26 cellular contexts compared by ENCODE assay signal in the genomic region with DNA sequence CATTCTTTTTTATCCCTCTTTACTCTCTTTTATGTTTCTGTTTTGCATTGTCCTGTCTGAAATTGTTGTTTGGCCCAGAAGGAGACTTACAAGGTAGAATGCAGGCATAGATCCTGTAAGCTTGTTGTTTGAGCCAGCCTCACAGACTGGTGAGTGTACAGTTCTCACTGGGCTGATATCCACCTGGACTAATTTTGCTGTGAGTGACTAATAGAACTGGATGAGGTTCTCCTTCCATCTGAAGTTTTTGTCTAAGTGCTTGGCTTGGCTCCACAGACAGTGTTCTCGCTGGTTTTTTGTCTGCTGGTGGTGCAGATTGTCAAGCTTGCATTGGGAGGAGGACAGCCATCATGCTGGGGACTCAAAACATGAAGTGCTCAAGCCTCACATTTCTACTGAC.
"Had no signal": no experiment of that assay in that cellular context is flagged by ENCODE, and none has a peak within 500 bp of the region (broad histone marks: within the 10 kb centered on the region; RNA-seq: fewer than 3 reads in every experiment).

No MANE protein-coding gene starts in this region.

- ATAC-seq: activated CD4-positive, alpha-beta T cell treated with anti-CD3 and anti-CD28 coated beads for 36 hours; activated CD8-positive, alpha-beta T cell treated with anti-CD3 and anti-CD28 coated beads for 36 hours; activated T-cell treated with anti-CD3 and anti-CD28 coated beads, Interleukin-2, amount 50 U/mL, for 72 hours; Panc1; Right ventricle myocardium inferior had no signal

- H3K27me3 Mint-ChIP-seq: activated naive CD4-positive, alpha-beta T cell treated with anti-CD3 and anti-CD28 coated beads, Interleukin-2, amount 10 ng/mL, durations not matched to agents 7 days and 5 days; activated naive CD8-positive, alpha-beta T cell treated with anti-CD3 and anti-CD28 coated beads for 36 hours had no signal

- H3K4me3 ChIP-seq: SK-N-MC had no signal

- H3K27me3 ChIP-seq: brain microvascular endothelial cell had no signal

- H3K4me3 Mint-ChIP-seq: activated CD4-positive, alpha-beta T cell treated with anti-CD3 and anti-CD28 coated beads for 36 hours; activated CD8-positive, alpha-beta T cell treated with anti-CD3 and anti-CD28 coated beads for 36 hours; activated naive CD4-positive, alpha-beta T cell treated with anti-CD3 and anti-CD28 coated beads, Interleukin-2, amount 10 ng/mL, durations not matched to agents 7 days and 5 days; activated naive CD8-positive, alpha-beta T cell treated with anti-CD3 and anti-CD28 coated beads for 36 hours; activated T-cell treated with anti-CD3 and anti-CD28 coated beads, Interleukin-2, amount 50 U/mL, for 72 hours had no signal

- H3K4me1 Mint-ChIP-seq: activated CD4-positive, alpha-beta T cell treated with anti-CD3 and anti-CD28 coated beads for 36 hours; activated naive CD4-positive, alpha-beta T cell treated with anti-CD3 and anti-CD28 coated beads, Interleukin-2, amount 10 ng/mL, durations not matched to agents 7 days and 5 days; activated naive CD8-positive, alpha-beta T cell treated with anti-CD3 and anti-CD28 coated beads for 36 hours had no signal

- H3K27ac Mint-ChIP-seq: activated CD4-positive, alpha-beta T cell treated with anti-CD3 and anti-CD28 coated beads for 36 hours; activated CD8-positive, alpha-beta T cell treated with anti-CD3 and anti-CD28 coated beads for 36 hours; activated naive CD4-positive, alpha-beta T cell treated with anti-CD3 and anti-CD28 coated beads, Interleukin-2, amount 10 ng/mL, durations not matched to agents 7 days and 5 days; activated naive CD8-positive, alpha-beta T cell treated with anti-CD3 and anti-CD28 coated beads for 36 hours; activated T-cell treated with anti-CD3 and anti-CD28 coated beads, Interleukin-2, amount 50 U/mL, for 72 hours; activated T-helper 2 cell treated with anti-CD3 and anti-CD28 coated beads, Interferon-gamma antibody, Interleukin-2, Interleukin-4, amounts not matched to agents 10 μg/mL and 5 μg/mL and 100 μg/mL, durations not matched to agents 14 hours and 24 hours and 36 hours had no signal

- H3K36me3 ChIP-seq: brain microvascular endothelial cell, WERI-Rb-1 had no signal

- H3K27ac ChIP-seq: brain microvascular endothelial cell, SK-N-MC, WERI-Rb-1 had no signal

- H3K9me3 Mint-ChIP-seq: activated CD8-positive, alpha-beta T cell treated with anti-CD3 and anti-CD28 coated beads for 36 hours; activated naive CD4-positive, alpha-beta T cell treated with anti-CD3 and anti-CD28 coated beads, Interleukin-2, amount 10 ng/mL, durations not matched to agents 7 days and 5 days; activated naive CD8-positive, alpha-beta T cell treated with anti-CD3 and anti-CD28 coated beads for 36 hours; activated T-cell treated with anti-CD3 and anti-CD28 coated beads, Interleukin-2, amount 50 U/mL, for 72 hours; activated T-helper 2 cell treated with anti-CD3 and anti-CD28 coated beads, Interferon-gamma antibody, Interleukin-2, Interleukin-4, amounts not matched to agents 10 μg/mL and 5 μg/mL and 100 μg/mL, durations not matched to agents 14 hours and 24 hours and 36 hours had no signal

- H3K36me3 Mint-ChIP-seq: activated naive CD4-positive, alpha-beta T cell treated with anti-CD3 and anti-CD28 coated beads, Interleukin-2, amount 10 ng/mL, durations not matched to agents 7 days and 5 days; activated naive CD8-positive, alpha-beta T cell treated with anti-CD3 and anti-CD28 coated beads for 36 hours had no signal

- DNase-seq: activated CD4-positive, alpha-beta T cell treated with anti-CD3 and anti-CD28 coated beads for 36 hours; activated CD4-positive, alpha-beta T cell treated with anti-CD3 and anti-CD28 coated beads, Interleukin-2, amount 50 U/mL, for 1 hour; activated CD8-positive, alpha-beta memory T cell treated with anti-CD3 and anti-CD28 coated beads, Interleukin-2, amount 50 U/mL, for 4 hours; activated CD8-positive, alpha-beta T cell treated with anti-CD3 and anti-CD28 coated beads for 36 hours; activated gamma-delta T cell treated with Interleukin-2 at 50 U/mL for 16 hours; activated naive CD4-positive, alpha-beta T cell treated with anti-CD3 and anti-CD28 coated beads, Interleukin-2, amount 10 ng/mL, durations not matched to agents 7 days and 5 days; activated naive CD8-positive, alpha-beta T cell treated with anti-CD3 and anti-CD28 coated beads for 36 hours; activated T-cell treated with anti-CD3 and anti-CD28 coated beads, Interleukin-2, amount 50 U/mL, for 72 hours; brain microvascular endothelial cell; caudate nucleus; Kasumi-1; NCI-H1092; NCI-H1417; NCI-H1930; NCI-H2171 treated with DMSO at 0.1 percent for 48 hours; NCI-H226; NCI-H510A; NCI-H526 treated with DMSO at 0.1 percent for 48 hours; NCI-H82; RPMI8226; T-helper 1 cell; WERI-Rb-1 had no signal
